14 cellular contexts compared by ENCODE assay signal in the genomic region with DNA sequence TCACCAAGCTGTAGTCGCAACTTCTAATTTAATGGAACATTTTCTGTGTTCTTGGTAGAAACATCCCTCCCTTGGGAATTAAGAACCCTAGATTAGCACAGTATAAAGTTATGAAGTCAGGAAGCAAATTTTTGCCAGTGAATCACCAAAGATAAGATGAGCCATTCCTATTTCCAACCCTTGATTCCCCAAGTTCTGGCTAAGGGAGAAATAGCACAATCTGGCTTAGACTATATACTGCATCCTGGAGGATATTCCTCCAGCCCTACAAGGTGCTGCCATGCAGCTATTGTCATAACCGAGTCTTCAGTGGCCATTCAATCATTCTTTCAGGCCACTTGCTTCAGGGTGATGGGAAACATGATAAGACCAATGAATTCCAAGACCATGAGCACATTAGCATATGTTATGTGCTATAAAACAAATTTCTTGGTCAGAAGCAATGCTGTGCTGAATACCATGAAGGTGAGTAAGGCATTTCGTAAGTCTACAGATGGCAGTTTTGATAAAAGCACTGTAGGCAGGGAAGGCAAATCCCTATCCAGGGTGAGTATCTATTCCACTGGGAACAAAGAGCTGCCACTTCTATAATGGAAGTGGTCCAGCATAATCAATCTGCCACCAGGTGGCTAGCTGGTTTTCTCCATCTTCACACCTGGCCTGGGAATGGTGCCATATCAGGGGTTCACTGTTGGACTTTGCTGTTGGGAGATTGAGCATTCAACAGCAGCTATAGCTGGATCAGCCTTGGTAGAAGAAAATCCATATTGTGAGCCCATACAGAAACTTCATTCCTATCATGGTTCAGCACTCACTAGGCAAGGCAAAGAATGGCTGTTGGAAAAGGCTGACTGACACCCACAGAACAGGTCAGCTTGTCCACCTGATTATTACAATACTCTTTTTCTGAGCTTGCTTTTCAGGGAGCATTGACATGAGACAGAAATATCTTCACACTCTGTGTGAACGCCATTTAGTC. TPM values are rescaled to one million over a fixed set of nuclear protein-coding genes. Genes with fewer than 3 reads are reported as not detected.
DNase-seq lines count a peak whose midpoint lies in the region; TF ChIP-seq lines count a peak whose summit lies in the region.
"Had no signal": no experiment of that assay in that cellular context is flagged by ENCODE, and none has a peak within 500 bp of the region (broad histone marks: within the 10 kb centered on the region; RNA-seq: fewer than 3 reads in every experiment).

No MANE protein-coding gene starts in this region.

- peak overlapping the region; percentile 73 for H3K27ac ChIP-seq in smooth muscle cell (ENCODE audit: low read depth)
- H3K27ac ChIP-seq: C4-2B, WERI-Rb-1 had no signal

- H2AFZ ChIP-seq in smooth muscle cell (ENCODE audit: low read depth): no peak overlapping the region

- no peaks in the 10 kb centered on the region for H3K9me3 ChIP-seq in smooth muscle cell (replicated peaks; ENCODE audit: low read depth)

- H3K79me2 ChIP-seq in smooth muscle cell (ENCODE audit: low read depth): no peaks in the 10 kb centered on the region

- no peaks in the 10 kb centered on the region for H3F3A ChIP-seq in smooth muscle cell (ENCODE audit: low read depth)

- H3K27me3 ChIP-seq in smooth muscle cell (ENCODE audit: low read depth): no peaks in the 10 kb centered on the region

- no peaks in the 10 kb centered on the region for H3K36me3 ChIP-seq in smooth muscle cell (ENCODE audit: low read depth)
- H3K36me3 ChIP-seq: WERI-Rb-1 had no signal

- H3K4me3 ChIP-seq in fibroblast of mammary gland (ENCODE audit: control insufficient read depth, low read depth, low read length) (no peak overlapping the region), smooth muscle cell (no peak overlapping the region)

- WGBS in smooth muscle cell (ENCODE audit: low lambda C conversion rate): 52% methylated on average over 4 of the region's 4 CpGs

- TF ChIP-seq CTCF in fibroblast of mammary gland (conservative IDR thresholded peaks at IDR 0.05; ENCODE audit: control insufficient read depth, insufficient read depth, low read depth, low read length): no peak
- no peak for TF ChIP-seq CTCF in smooth muscle cell (IDR thresholded peaks at IDR 0.05; ENCODE audit: borderline replicate concordance, insufficient read depth, poor library complexity, severe bottlenecking)

- H3K9ac ChIP-seq in smooth muscle cell (ENCODE audit: low read depth): no peak overlapping the region

- no peaks in the 10 kb centered on the region for H4K20me1 ChIP-seq in smooth muscle cell (ENCODE audit: low read depth)

- H3K4me1 ChIP-seq in smooth muscle cell (ENCODE audit: low read depth): no peaks in the 10 kb centered on the region

- peak; percentile 29 for DNase-seq in SIG-M5 treated with dmso at 0.1 percent for 504 hours (lab: John Stamatoyannopoulos, UW; ENCODE audit: unreplicated experiment)
- no peak for DNase-seq in SIG-M5 (lab: John Stamatoyannopoulos, UW)
- peak; percentile 61 for DNase-seq in RKO (ENCODE audit: low spot score)
- DNase-seq in fibroblast of mammary gland (ENCODE audit: low read depth): peak; percentile 92
- DNase-seq in smooth muscle cell (lab: John Stamatoyannopoulos, UW; ENCODE audit: unreplicated experiment): no peak
- no peak for DNase-seq in COR-L47 (lab: John Stamatoyannopoulos, UW)
- DNase-seq in SKM-1 (lab: John Stamatoyannopoulos, UW; ENCODE audit: unreplicated experiment): no peak
- DNase-seq in 8988T: no peak
- DNase-seq: activated naive CD4-positive, alpha-beta T cell treated with anti-CD3 and anti-CD28 coated beads, Interleukin-2, amount 10 ng/mL, durations not matched to agents 7 days and 5 days; erythroblast; NCI-H526 treated with DMSO at 0.1 percent for 48 hours; stimulated activated CD4-positive, alpha-beta T cell treated with anti-CD3 and anti-CD28 coated beads, Interleukin-12 subunit alpha, Interleukin-12 subunit beta, amount 100 ng/mL, for 4 hours; WERI-Rb-1 had no signal

- H3K4me2 ChIP-seq in smooth muscle cell: peak overlapping the region; percentile 11

RNA-seq across cellular contexts. Expression of gene ARL15, which starts 19.6 kb away (rescaled TPM):
- total RNA-seq in smooth muscle cell: 42.3 and 51.1 TPM in 2 replicates
- 9.8 and 20.8 TPM in 2 replicates for polyA plus RNA-seq in smooth muscle cell

Comparison
In these comparisons a context has a peak if more than half of its experiments do, and no peak if none do; other contexts are left out.
1. DNase-seq: peak in SIG-M5 treated with dmso at 0.1 percent for 504 hours (single experiment), RKO (single experiment) and fibroblast of mammary gland (single experiment); none in SIG-M5 (single experiment), smooth muscle cell (single experiment), COR-L47 (single experiment), SKM-1 (single experiment) and 8988T (single experiment).